9 cellular contexts compared by ENCODE assay signal in genomic region chrX:137565921-137566745, GRCh38. TPM values are rescaled to one million over a fixed set of nuclear protein-coding genes. Genes with fewer than 3 reads are reported as not detected.
DNase-seq lines count a peak whose midpoint lies in the region; ATAC-seq, FAIRE-seq and TF ChIP-seq lines count a peak whose summit lies in the region.
"Had no signal": no experiment of that assay in that cellular context is flagged by ENCODE, and none has a peak within 500 bp of the region (broad histone marks: within the 10 kb centered on the region; RNA-seq: fewer than 3 reads in every experiment).

Gene ZIC3 (plus strand): TSS chrX:137566127. CDS start chrX:137566692, 565 bp downstream.

- H3K4me1 Mint-ChIP-seq in HFFc6 (ENCODE audit: low read depth) (no peaks in the 10 kb centered on the region), T-helper 17 cell (peaks cover 4% of the 10 kb centered on the region), neural progenitor cell (peaks cover 47% of the 10 kb centered on the region)
- H3K4me1 Mint-ChIP-seq: memory B cell had no signal

- no TSS peak for BruUV-seq in OCI-LY7 (replicated peaks; lab: Mats Ljungman, UMichigan)

- H3K36me3 ChIP-seq in neural progenitor cell (no peaks in the 10 kb centered on the region), OCI-LY7 (ENCODE audit: insufficient read depth, low read length) (no peaks in the 10 kb centered on the region)
- H3K36me3 ChIP-seq in effector memory CD4-positive, alpha-beta T cell (ENCODE audit: control insufficient read depth, insufficient read depth, low read length), result no peaks in the 10 kb centered on the region

- TF ChIP-seq CTCF in HFFc6 (IDR thresholded peaks at IDR 0.05), result no peak
- no peak for TF ChIP-seq CTCF in neural progenitor cell (IDR thresholded peaks at IDR 0.05)
- no peak for TF ChIP-seq CTCF in OCI-LY7 (conservative IDR thresholded peaks at IDR 0.05; ENCODE audit: low read length)

- no peak within 1 kb of the TSS for H3K27ac Mint-ChIP-seq in HFFc6
- no peak within 1 kb of the TSS for H3K27ac Mint-ChIP-seq in T-helper 17 cell
- H3K27ac Mint-ChIP-seq in neural progenitor cell, result peak within 1 kb of the TSS; percentile 97
- H3K27ac Mint-ChIP-seq: memory B cell had no signal

- H3K27me3 Mint-ChIP-seq in HFFc6 (ENCODE audit: insufficient read depth) (peaks cover 5% of the 10 kb centered on the region; the same call in 1 of the 2 replicates), T-helper 17 cell (peaks cover 42% of the 10 kb centered on the region), neural progenitor cell (ENCODE audit: insufficient read depth, low read depth) (peaks cover 26% of the 10 kb centered on the region)

- H3K4me1 ChIP-seq in neural progenitor cell (peaks cover 23% of the 10 kb centered on the region), OCI-LY7 (ENCODE audit: insufficient read depth, low read length, poor library complexity, severe bottlenecking) (no peaks in the 10 kb centered on the region)
- no peaks in the 10 kb centered on the region for H3K4me1 ChIP-seq in effector memory CD4-positive, alpha-beta T cell (ENCODE audit: control insufficient read depth, insufficient read depth, low read length, poor library complexity, severe bottlenecking)

- H3K4me3 Mint-ChIP-seq in HFFc6 (peak within 1 kb of the TSS; percentile 11; the same call in 1 of the 2 replicates), T-helper 17 cell (peak within 1 kb of the TSS; percentile 37), neural progenitor cell (peak within 1 kb of the TSS; percentile 100)

- no peaks in the 10 kb centered on the region for H3K36me3 Mint-ChIP-seq in HFFc6 (ENCODE audit: low read depth)
- no peaks in the 10 kb centered on the region for H3K36me3 Mint-ChIP-seq in T-helper 17 cell (ENCODE audit: low read depth)
- H3K36me3 Mint-ChIP-seq in neural progenitor cell, result peaks cover 35% of the 10 kb centered on the region
- H3K36me3 Mint-ChIP-seq: memory B cell had no signal

- H3K9me3 Mint-ChIP-seq in HFFc6 (peaks cover 9% of the 10 kb centered on the region), neural progenitor cell (peaks cover 9% of the 10 kb centered on the region)
- H3K9me3 Mint-ChIP-seq: memory B cell had no signal

- peaks cover 17% of the 10 kb centered on the region for H4K20me1 ChIP-seq in neural progenitor cell (ENCODE audit: low read depth)
- H4K20me1 ChIP-seq in OCI-LY7 (ENCODE audit: insufficient read depth, low read length), result no peaks in the 10 kb centered on the region

- no peak for FAIRE-seq in frontal cortex (lab: Jason Lieb, UNC)

- H3K27ac ChIP-seq in neural progenitor cell (no peak within 1 kb of the TSS), OCI-LY7 (ENCODE audit: low read depth, low read length, poor library complexity, severe bottlenecking) (no peak within 1 kb of the TSS)
- no peak within 1 kb of the TSS for H3K27ac ChIP-seq in effector memory CD4-positive, alpha-beta T cell (ENCODE audit: insufficient read depth, low read length, poor library complexity, severe bottlenecking)

- DNase-seq in HFFc6 (no peak), T-helper 17 cell (no peak), frontal cortex (ENCODE audit: low spot score in 2 of 2) (peak; percentile 85 to 91), neural progenitor cell (ENCODE audit: low spot score) (peak; percentile 88), SKM-1 (lab: John Stamatoyannopoulos, UW; ENCODE audit: unreplicated experiment) (no peak), NCI-H1048 (lab: John Stamatoyannopoulos, UW) (no peak), OCI-LY7 (ENCODE audit: low spot score) (no peak)
- no peak for DNase-seq in effector memory CD4-positive, alpha-beta T cell

- H3K9ac ChIP-seq in neural progenitor cell, result no peak within 1 kb of the TSS

- peaks cover 74% of the 10 kb centered on the region for H3K27me3 ChIP-seq in neural progenitor cell
- H3K27me3 ChIP-seq in effector memory CD4-positive, alpha-beta T cell (replicated peaks; ENCODE audit: control insufficient read depth, insufficient read depth, low read length, poor library complexity, severe bottlenecking), result peaks cover 21% of the 10 kb centered on the region

- H2AFZ ChIP-seq in neural progenitor cell (replicated peaks) (peak within 1 kb of the TSS; percentile 23), OCI-LY7 (ENCODE audit: low read length) (no peak within 1 kb of the TSS)

- CTCF ChIA-PET in OCI-LY7 (lab: Charles Lee; ENCODE audit: unreplicated experiment), result interaction anchor here (0.5 kb wide), 1 partner anchor 838 kb away, joined by 4 read pairs; no protein-coding TSS in a partner anchor

- H3K4me2 ChIP-seq in neural progenitor cell, result peak within 1 kb of the TSS; percentile 84
- H3K4me2 ChIP-seq in OCI-LY7 (ENCODE audit: low read length), result no peak within 1 kb of the TSS

- ATAC-seq in T-helper 17 cell, result no peak

- H3K79me2 ChIP-seq in neural progenitor cell (ENCODE audit: low read depth) (peaks cover 59% of the 10 kb centered on the region), OCI-LY7 (ENCODE audit: insufficient read depth, low read depth, low read length) (no peaks in the 10 kb centered on the region)

- peak within 1 kb of the TSS; percentile 65 for H3K4me3 ChIP-seq in neural progenitor cell
- no peak within 1 kb of the TSS for H3K4me3 ChIP-seq in effector memory CD4-positive, alpha-beta T cell (ENCODE audit: insufficient read depth, low read depth, low read length, poor library complexity, severe bottlenecking)
- H3K4me3 ChIP-seq in OCI-LY7 (ENCODE audit: low read depth, low read length, poor library complexity, severe bottlenecking), result no peak within 1 kb of the TSS

- POLR2A ChIA-PET in OCI-LY7 (lab: Charles Lee), result no interaction called here

- peaks cover 24% of the 10 kb centered on the region for H3F3A ChIP-seq in neural progenitor cell (ENCODE audit: low read depth)

- no peaks in the 10 kb centered on the region for H3K9me3 ChIP-seq in T-helper 17 cell (ENCODE audit: control insufficient read depth, low read length, poor library complexity, severe bottlenecking)
- no peaks in the 10 kb centered on the region for H3K9me3 ChIP-seq in neural progenitor cell (ENCODE audit: low read depth)
- no peaks in the 10 kb centered on the region for H3K9me3 ChIP-seq in effector memory CD4-positive, alpha-beta T cell (ENCODE audit: control insufficient read depth, low read length)
- no peaks in the 10 kb centered on the region for H3K9me3 ChIP-seq in OCI-LY7 (ENCODE audit: low read length)

- H3K9me2 ChIP-seq in OCI-LY7 (ENCODE audit: insufficient read depth, low read length), result no peaks in the 10 kb centered on the region

- intact Hi-C loops in OCI-LY7 (cut with micrococcal nuclease; ENCODE audit: unreplicated experiment), result no loop called here

RNA-seq across cellular contexts. Expression of gene ZIC3, which starts in this region (rescaled TPM):
- total RNA-seq in HFFc6 (2021; fragmentation: NEBNext Ultra II Directional; extraction: Animal tissue kit (Norgen Biotek cat#: 25700)), result not detected
- not detected for total RNA-seq in T-helper 17 cell
- 2.0 TPM for total RNA-seq in frontal cortex
- 2.6 and 3.4 TPM in 2 replicates for total RNA-seq in neural progenitor cell (ENCODE audit: low replicate concordance)
- total RNA-seq in OCI-LY7 (2014; rRNA removed; shearing (Covaris generic)), result not detected in 2 replicates
- not detected in 2 replicates for total RNA-seq in OCI-LY7 (2022)

Comparison
In these comparisons a context has a peak if more than half of its experiments do, and no peak if none do; other contexts are left out.
1. DNase-seq: peak in frontal cortex (2 of 2) and neural progenitor cell (single experiment); none in HFFc6 (single experiment), T-helper 17 cell (0 of 3), effector memory CD4-positive, alpha-beta T cell (0 of 3), SKM-1 (single experiment), NCI-H1048 (single experiment) and OCI-LY7 (single experiment).
2. H3K4me3 Mint-ChIP-seq: peak in every context shown above with its lines; median percentile 100 in neural progenitor cell; 37 in T-helper 17 cell; 11 in HFFc6.